ENCODE assay signal across 8 cellular contexts in the genomic region with DNA sequence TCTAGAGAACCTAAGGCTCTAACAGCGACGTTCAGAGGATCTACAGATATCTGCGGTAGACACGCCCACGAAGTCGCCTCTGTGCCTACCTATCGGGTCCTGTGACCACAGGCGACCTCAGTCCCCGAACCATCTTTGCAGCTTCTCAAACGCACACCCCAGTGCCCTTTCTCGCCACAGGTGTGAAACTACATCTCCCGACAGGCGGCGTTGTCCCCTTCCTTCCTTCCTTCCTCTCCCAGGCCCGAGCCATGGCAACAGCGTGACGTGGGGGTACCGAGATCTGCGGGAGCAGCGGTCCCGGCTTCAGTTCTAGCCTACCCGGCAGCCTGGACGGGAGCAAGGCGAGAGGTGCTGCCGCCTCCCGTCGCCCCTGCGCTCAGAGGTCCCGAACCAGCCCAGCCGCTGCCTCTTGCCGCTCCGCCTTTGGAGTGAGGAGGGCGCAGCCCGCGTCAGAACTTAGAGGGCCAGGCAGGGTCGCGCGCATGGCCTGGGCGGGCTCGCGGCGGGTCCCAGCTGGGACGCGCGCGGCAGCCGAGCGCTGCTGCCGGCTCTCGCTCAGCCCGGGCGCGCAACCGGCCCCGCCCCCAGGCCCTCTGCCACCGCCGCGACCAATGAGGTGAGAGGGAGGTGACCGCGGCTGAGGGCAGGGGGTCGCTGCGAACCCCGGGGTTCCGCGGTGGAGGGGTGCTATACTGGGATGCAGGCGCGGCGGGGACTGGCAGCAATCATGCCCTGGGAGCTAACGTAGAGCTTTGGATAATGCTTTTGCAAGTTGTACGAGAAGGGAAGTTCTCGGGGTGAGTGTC. TPM values are rescaled to one million over a fixed set of nuclear protein-coding genes. Genes with fewer than 3 reads are reported as not detected.
DNase-seq lines count a peak whose midpoint lies in the region; ATAC-seq and TF ChIP-seq lines count a peak whose summit lies in the region.

A gene (plus strand): TSS at position 309 of the 809 bp plus-strand sequence. CDS start 177 bp downstream, at position 486.

- peak; percentile 86 for ATAC-seq in GM21717 (IDR thresholded peaks at IDR 0.05; ENCODE audit: unreplicated experiment)
- ATAC-seq in Panc1, result peak; percentile 96
- peak; percentile 91 to 93 for ATAC-seq in activated T-cell treated with anti-CD3 and anti-CD28 coated beads, Interleukin-2, amount 50 U/mL, for 72 hours (replicated peaks in 1 of 2)

- H3K36me3 Mint-ChIP-seq in activated T-cell treated with anti-CD3 and anti-CD28 coated beads, Interleukin-2, amount 50 U/mL, for 72 hours (ENCODE audit: insufficient read depth in 2 of 2), result peaks cover 3% of the 10 kb centered on the region in 2 donors

- 0% methylated on average over 14 to 19 of the region's 71 CpGs for WGBS in esophagus squamous epithelium, 2 donors

- no peaks in the 10 kb centered on the region for H3K27me3 Mint-ChIP-seq in activated T-cell treated with anti-CD3 and anti-CD28 coated beads, Interleukin-2, amount 50 U/mL, for 72 hours (ENCODE audit: low read depth)

- H3K9me3 ChIP-seq in Panc1 (ENCODE audit: control insufficient read depth, insufficient read depth, low read depth, low read length), result no peaks in the 10 kb centered on the region
- H3K9me3 ChIP-seq in esophagus squamous epithelium, result no peaks in the 10 kb centered on the region

- peak; percentile 72 for DNase-seq in DMS79 treated with DMSO at 0.1 percent for 48 hours (lab: John Stamatoyannopoulos, UW)
- DNase-seq in KG1 (lab: John Stamatoyannopoulos, UW), result peak; percentile 41
- peak; percentile 65 for DNase-seq in Panc1 (ENCODE audit: low read depth, low spot score)
- DNase-seq in activated T-cell treated with anti-CD3 and anti-CD28 coated beads, Interleukin-2, amount 50 U/mL, for 72 hours, result peak; percentile 89 to 90
- peak; percentile 45 for DNase-seq in esophagus squamous epithelium (lab: John Stamatoyannopoulos, UW)
- peak; percentile 93 for DNase-seq in myocyte (ENCODE audit: low read depth)
- DNase-seq in stimulated activated CD8-positive, alpha-beta memory T cell treated with anti-CD3 and anti-CD28 coated beads, Interleukin-7, amount 100 ng/mL, for 48 hours (ENCODE audit: extremely low read depth in 1 of 2, low read depth in 1 of 2), result peak; percentile 67 to 80

- H3K36me3 ChIP-seq in Panc1 (ENCODE audit: control insufficient read depth, insufficient read depth, low read length) (peaks cover 5% of the 10 kb centered on the region; the same call in 1 of the 2 replicates), esophagus squamous epithelium (peaks cover 0 to 28% (median 1%) of the 10 kb centered on the region in 3 donors)

- peak within 1 kb of the TSS; percentile 95 for H3K27ac Mint-ChIP-seq in activated T-cell treated with anti-CD3 and anti-CD28 coated beads, Interleukin-2, amount 50 U/mL, for 72 hours

- POLR2A ChIA-PET in Panc1 (lab: Charles Lee), result interaction anchor here (0.5 to 0.6 kb wide), 2 partner anchors 31 to 76 kb away, joined by 3 to 9 read pairs; no protein-coding TSS in a partner anchor

- H3K4me1 ChIP-seq in Panc1 (ENCODE audit: control insufficient read depth, insufficient read depth, low read length), result peaks cover 8% of the 10 kb centered on the region; the same call in 1 of the 2 replicates
- peaks cover 0 to 25% (median 14%) of the 10 kb centered on the region in 3 donors for H3K4me1 ChIP-seq in esophagus squamous epithelium

- CTCF ChIA-PET in Panc1 (lab: Charles Lee), result interaction anchor here (0.5 to 0.6 kb wide), 2 partner anchors 9 to 23 kb away, joined by 3 read pairs; a partner anchor contains a TSS

- H3K27me3 ChIP-seq in Panc1 (ENCODE audit: control insufficient read depth, insufficient read depth, low read length), result no peaks in the 10 kb centered on the region
- no peaks in the 10 kb centered on the region for H3K27me3 ChIP-seq in esophagus squamous epithelium

- H3K4me1 Mint-ChIP-seq in activated T-cell treated with anti-CD3 and anti-CD28 coated beads, Interleukin-2, amount 50 U/mL, for 72 hours (ENCODE audit: low read depth), result peaks cover 16% of the 10 kb centered on the region

- no TSS peak for BruUV-seq in Panc1 (replicated peaks; lab: Mats Ljungman, UMichigan)

- peak within 1 kb of the TSS; percentile 68 to 69 for H3K4me3 ChIP-seq in Panc1 (ENCODE audit: low read depth in 2 of 2, low read length in 2 of 2)
- H3K4me3 ChIP-seq in esophagus squamous epithelium, result peak within 1 kb of the TSS; percentile 63 to 93 (median 79)

- intact Hi-C loops in Panc1 (cut with micrococcal nuclease; ENCODE audit: unreplicated experiment) (no loop called here), esophagus squamous epithelium (cut with DNase I) (no loop called here)

- TF ChIP-seq POLR2A in esophagus squamous epithelium (IDR thresholded peaks at IDR 0.05), result peak in 2 of 4 donors; percentile 86 to 89

- TF ChIP-seq CTCF in Panc1 (IDR thresholded peaks at IDR 0.05), result peak; percentile 79
- TF ChIP-seq CTCF in esophagus squamous epithelium (IDR thresholded peaks at IDR 0.05), result peak; percentile 37 to 77 (median 74)

- no peaks in the 10 kb centered on the region for H3K9me3 Mint-ChIP-seq in activated T-cell treated with anti-CD3 and anti-CD28 coated beads, Interleukin-2, amount 50 U/mL, for 72 hours

- in situ Hi-C loops in Panc1 (cut with HindIII; ENCODE audit: low pct_unique_long_range_greater_than_20kb, low sequenced_read_pairs), result no loop called here

- peak within 1 kb of the TSS; percentile 75 for H3K27ac ChIP-seq in Panc1 (ENCODE audit: low read length)
- peak within 1 kb of the TSS; percentile 85 to 99 (median 96) for H3K27ac ChIP-seq in esophagus squamous epithelium

- H3K4me3 Mint-ChIP-seq in activated T-cell treated with anti-CD3 and anti-CD28 coated beads, Interleukin-2, amount 50 U/mL, for 72 hours, result peak within 1 kb of the TSS; percentile 97 to 98

RNA-seq across cellular contexts. Expression of the gene that starts here (rescaled TPM):
- total RNA-seq in Panc1 (2021; ENCODE audit: unreplicated experiment) (20.0 TPM), esophagus squamous epithelium (1 to 10 TPM; 1.6 to 9.5 (median 4.1) TPM), myocyte (87.8 and 112 TPM in 2 replicates)
- 19.9 TPM for polyA plus RNA-seq in Panc1 (2012; ENCODE audit: insufficient read length)
- total RNA-seq in activated T-cell treated with anti-CD3 and anti-CD28 coated beads, Interleukin-2, amount 50 U/mL, for 72 hours, result 1 to 10 TPM; 5.9 to 7.3 TPM
- 26.4 TPM for polyA plus RNA-seq in myocyte (2012)

Comparison
In these comparisons a context has a peak if more than half of its experiments do, and no peak if none do; other contexts are left out.
1. Peak in every context shown above with its lines: DNase-seq, ATAC-seq, H3K4me3 ChIP-seq and H3K27ac ChIP-seq.
2. DNase-seq: peak in every context shown above with its lines; median percentile 93 in myocyte; 90 in activated T-cell treated with anti-CD3 and anti-CD28 coated beads, Interleukin-2, amount 50 U/mL, for 72 hours; 74 in stimulated activated CD8-positive, alpha-beta memory T cell treated with anti-CD3 and anti-CD28 coated beads, Interleukin-7, amount 100 ng/mL, for 48 hours; 72 in DMS79 treated with DMSO at 0.1 percent for 48 hours; 65 in Panc1; 45 in esophagus squamous epithelium; 41 in KG1.